Comparison of ENCODE assay signal across 22 cellular contexts in the genomic region with DNA sequence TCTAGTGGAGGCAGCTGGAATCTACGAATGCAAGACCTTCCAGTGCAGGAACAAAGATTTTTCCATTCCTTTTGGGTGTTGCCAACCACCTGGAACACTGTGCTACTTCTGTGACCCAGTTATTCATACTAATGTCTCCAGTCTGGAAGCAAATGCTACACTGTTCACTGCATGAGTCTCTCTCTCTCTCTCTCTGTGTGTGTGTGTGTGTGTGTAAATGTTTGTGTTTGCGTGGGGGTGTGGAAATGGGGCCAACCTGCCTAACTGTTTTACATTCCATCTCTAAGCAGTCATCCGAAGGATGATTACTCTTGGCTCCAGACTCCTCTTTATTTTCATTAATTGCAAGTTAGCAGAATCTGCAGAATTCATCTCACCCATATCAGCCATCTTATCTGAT. TPM values are rescaled to one million over a fixed set of nuclear protein-coding genes. Genes with fewer than 3 reads are reported as not detected.
DNase-seq lines count a peak whose midpoint lies in the region; ATAC-seq, FAIRE-seq and TF ChIP-seq lines count a peak whose summit lies in the region.
"Had no signal": no experiment of that assay in that cellular context is flagged by ENCODE, and none has a peak within 500 bp of the region (broad histone marks: within the 10 kb centered on the region; RNA-seq: fewer than 3 reads in every experiment).

No MANE protein-coding gene starts in this region.

- 14% methylated on average over 3 of the region's 3 CpGs for WGBS in prostate gland

- H3K27me3 ChIP-seq in RWPE2 (ENCODE audit: insufficient read depth, poor library complexity, severe bottlenecking) (no peaks in the 10 kb centered on the region), fibroblast of lung (ENCODE audit: control insufficient read depth, insufficient read depth, low read length) (no peaks in the 10 kb centered on the region), HAP-1 (ENCODE audit: low read depth) (no peaks in the 10 kb centered on the region), prostate gland (replicated peaks; ENCODE audit: insufficient read depth) (no peaks in the 10 kb centered on the region)
- H3K27me3 ChIP-seq: BLaER1 treated with 17β-estradiol and CSF1 and Interleukin-3, amounts not matched to agents 10 nM and 100 nM; upper lobe of left lung had no signal

- peak; percentile 50; the same call in 2 of the 3 replicates for ATAC-seq in RWPE2 (ENCODE audit: low read depth)
- no peak for ATAC-seq in HG03025 (IDR thresholded peaks at IDR 0.05; ENCODE audit: low FRiP score, unreplicated experiment)
- ATAC-seq: activated T-helper 17 cell treated with anti-CD3 and anti-CD28 coated beads, Interleukin-2, amount 50 U/mL, for 72 hours; gastrocnemius medialis; GM12878; K562 had no signal

- H3K9me3 ChIP-seq in RWPE2 (ENCODE audit: severe bottlenecking) (no peaks in the 10 kb centered on the region), fibroblast of lung (ENCODE audit: control insufficient read depth, insufficient read depth, low read depth, low read length) (no peaks in the 10 kb centered on the region), HAP-1 (peaks cover 3% of the 10 kb centered on the region; the same call in 1 of the 2 replicates), prostate gland (no peaks in the 10 kb centered on the region)
- H3K9me3 ChIP-seq: neutrophil had no signal

- TF ChIP-seq CTCF in RWPE2 (IDR thresholded peaks at IDR 0.05; ENCODE audit: poor library complexity, severe bottlenecking) (no peak), fibroblast of lung (conservative IDR thresholded peaks at IDR 0.05 in 1 of 2, IDR thresholded peaks at IDR 0.05 in 1 of 2; ENCODE audit: low read depth in 1 of 2, low read length in 2 of 2) (no peak), prostate gland (IDR thresholded peaks at IDR 0.05) (no peak)

- H3K4me3 ChIP-seq in RWPE2 (ENCODE audit: severe bottlenecking) (no peak overlapping the region), fibroblast of lung (replicated peaks in 1 of 4; ENCODE audit: control extremely low read depth in 1 of 4, insufficient read depth in 1 of 4, low read depth in 3 of 4, low read length in 4 of 4) (no peak overlapping the region), HAP-1 (no peak overlapping the region), prostate gland (no peak overlapping the region)
- H3K4me3 ChIP-seq: BLaER1 treated with 17β-estradiol and CSF1 and Interleukin-3, amounts not matched to agents 10 nM and 100 nM; gastrocnemius medialis; GM12878; K562; smooth muscle cell; upper lobe of left lung had no signal

- H3K27ac ChIP-seq in RWPE2 (ENCODE audit: poor library complexity, severe bottlenecking) = no peak overlapping the region
- no peak overlapping the region for H3K27ac ChIP-seq in fibroblast of lung (ENCODE audit: insufficient read depth, low read length)
- H3K27ac ChIP-seq in prostate gland = no peak overlapping the region
- H3K27ac ChIP-seq: BLaER1 treated with 17β-estradiol and CSF1 and Interleukin-3, amounts not matched to agents 10 nM and 100 nM; gastrocnemius medialis; neutrophil; upper lobe of left lung had no signal

- in situ Hi-C loops in HAP-1 (cut with MboI; ENCODE audit: low sequenced_read_pairs) = no loop called here

- H4K20me1 ChIP-seq in fibroblast of lung (ENCODE audit: control insufficient read depth, extremely low read depth, insufficient read depth, low read length) = no peaks in the 10 kb centered on the region
- H4K20me1 ChIP-seq: BLaER1 treated with 17β-estradiol and CSF1 and Interleukin-3, amounts not matched to agents 10 nM and 100 nM had no signal

- no peak for TF ChIP-seq POLR2A in prostate gland (IDR thresholded peaks at IDR 0.05)

- DNase-seq in ELR (ENCODE audit: low read depth) = peak; percentile 59
- DNase-seq in RWPE2 (ENCODE audit: low spot score) = no peak
- DNase-seq in fibroblast of lung (ENCODE audit: low read depth in 2 of 2) = peak; percentile 12 to 80
- DNase-seq in renal cortical epithelial cell (ENCODE audit: low read depth) = peak; percentile 86
- no peak for DNase-seq in frontal cortex (ENCODE audit: low spot score in 2 of 2)
- no peak for DNase-seq in HAP-1 (ENCODE audit: low spot score in 2 of 2)
- DNase-seq in prostate gland (ENCODE audit: low spot score) = no peak
- DNase-seq: gastrocnemius medialis; H7; midbrain; NCI-H1417 treated with DMSO at 0.1 percent for 48 hours; stimulated activated naive CD4-positive, alpha-beta T cell; upper lobe of left lung had no signal

- H3K4me2 ChIP-seq in fibroblast of lung (ENCODE audit: extremely low read depth, insufficient read depth, low read length) = no peak overlapping the region
- H3K4me2 ChIP-seq: BLaER1 treated with 17β-estradiol and CSF1 and Interleukin-3, amounts not matched to agents 10 nM and 100 nM; smooth muscle cell had no signal

- H3K36me3 ChIP-seq in RWPE2 (ENCODE audit: low read depth) (no peaks in the 10 kb centered on the region), fibroblast of lung (ENCODE audit: control insufficient read depth, insufficient read depth, low read length) (no peaks in the 10 kb centered on the region), HAP-1 (replicated peaks) (no peaks in the 10 kb centered on the region), prostate gland (no peaks in the 10 kb centered on the region)
- H3K36me3 ChIP-seq: gastrocnemius medialis, neutrophil, upper lobe of left lung had no signal

- no peak overlapping the region for H2AFZ ChIP-seq in fibroblast of lung (ENCODE audit: low read length)

- intact Hi-C loops in prostate gland (cut with DNase I) = loop anchor here (5.0 kb wide), 1 partner anchor 141 kb away; a partner anchor contains a TSS

- H3K79me2 ChIP-seq in fibroblast of lung (ENCODE audit: control insufficient read depth, insufficient read depth, low read length) = no peaks in the 10 kb centered on the region

- no peak for FAIRE-seq in frontal cortex (lab: Jason Lieb, UNC)
- FAIRE-seq: GM12878, K562 had no signal

- H3K4me1 ChIP-seq in RWPE2 (ENCODE audit: insufficient read depth, poor library complexity, severe bottlenecking) = no peaks in the 10 kb centered on the region
- H3K4me1 ChIP-seq in fibroblast of lung (ENCODE audit: control insufficient read depth, extremely low read depth, insufficient read depth, low read length) = no peaks in the 10 kb centered on the region
- H3K4me1 ChIP-seq in HAP-1 = no peaks in the 10 kb centered on the region
- H3K4me1 ChIP-seq in prostate gland (replicated peaks) = no peaks in the 10 kb centered on the region

- H3K9ac ChIP-seq in fibroblast of lung (ENCODE audit: insufficient read depth, low read length) = no peak overlapping the region
- H3K9ac ChIP-seq: BLaER1 treated with 17β-estradiol and CSF1 and Interleukin-3, amounts not matched to agents 10 nM and 100 nM had no signal

RNA-seq across cellular contexts. Expression of a gene that starts 29.9 kb away (rescaled TPM):
- total RNA-seq in fibroblast of lung (97.8 and 109 TPM in 2 replicates), renal cortical epithelial cell (67.6 and 163 TPM in 2 replicates), frontal cortex (6.9 TPM), prostate gland (100 to 1,000 TPM; 197 to 358 TPM)
- 150 and 172 TPM in 2 replicates for polyA plus RNA-seq in fibroblast of lung
- 165 and 199 TPM in 2 replicates for polyA plus RNA-seq in fibroblast of lung (2012)
- polyA minus RNA-seq in fibroblast of lung (ENCODE audit: low replicate concordance) = 168 and 251 TPM in 2 replicates

RNA-seq across cellular contexts. Expression of a gene that starts 49.4 kb away (rescaled TPM):
- total RNA-seq in fibroblast of lung (not detected in 2 replicates), renal cortical epithelial cell (0.20 TPM in 1 of 2 replicates, not detected in the other), frontal cortex (0.41 TPM), prostate gland (not detected)
- polyA plus RNA-seq in fibroblast of lung = not detected in 2 replicates
- not detected in 2 replicates for polyA plus RNA-seq in fibroblast of lung (2012)
- not detected in 2 replicates for polyA minus RNA-seq in fibroblast of lung (ENCODE audit: low replicate concordance)
- total RNA-seq: activated T-helper 17 cell treated with anti-CD3 and anti-CD28 coated beads, Interleukin-2, amount 50 U/mL, for 72 hours; dermis microvascular lymphatic vessel endothelial cell; gastrocnemius medialis; GM12878; H7; K562; SK-MEL-5; smooth muscle cell had no signal
- polyA plus RNA-seq: GM12878, K562, smooth muscle cell had no signal

RNA-seq across cellular contexts. Expression of a gene that starts 54.0 kb away (rescaled TPM):
- under 0.01 TPM in 1 of 2 replicates, not detected in the other for total RNA-seq in fibroblast of lung
- polyA plus RNA-seq in fibroblast of lung = not detected in 2 replicates
- not detected in 2 replicates for polyA plus RNA-seq in fibroblast of lung (2012)
- polyA minus RNA-seq in fibroblast of lung (ENCODE audit: low replicate concordance) = not detected in 2 replicates
- total RNA-seq in renal cortical epithelial cell = 0.25 TPM in 1 of 2 replicates, not detected in the other
- under 0.01 TPM for total RNA-seq in frontal cortex
- total RNA-seq in prostate gland = not detected
- total RNA-seq: activated T-helper 17 cell treated with anti-CD3 and anti-CD28 coated beads, Interleukin-2, amount 50 U/mL, for 72 hours; dermis microvascular lymphatic vessel endothelial cell; GM12878; H7; K562; SK-MEL-5; upper lobe of left lung had no signal
- polyA plus RNA-seq: GM12878, K562, smooth muscle cell had no signal

RNA-seq across cellular contexts. Expression of a gene that starts 56.9 kb away (rescaled TPM):
- 0.17 TPM in 1 of 2 replicates, not detected in the other for total RNA-seq in fibroblast of lung
- polyA plus RNA-seq in fibroblast of lung = not detected in 2 replicates
- not detected in 2 replicates for polyA plus RNA-seq in fibroblast of lung (2012)
- not detected in 2 replicates for polyA minus RNA-seq in fibroblast of lung (ENCODE audit: low replicate concordance)
- 0.35 TPM in 1 of 2 replicates, not detected in the other for total RNA-seq in renal cortical epithelial cell
- total RNA-seq in frontal cortex = 0.41 TPM
- total RNA-seq in prostate gland = not detected
- total RNA-seq: activated T-helper 17 cell treated with anti-CD3 and anti-CD28 coated beads, Interleukin-2, amount 50 U/mL, for 72 hours; dermis microvascular lymphatic vessel endothelial cell; H7; K562; SK-MEL-5; upper lobe of left lung had no signal
- polyA plus RNA-seq: K562, smooth muscle cell had no signal

Comparison
In these comparisons a context has a peak if more than half of its experiments do, and no peak if none do; other contexts are left out.
1. DNase-seq: peak in ELR (single experiment), fibroblast of lung (2 of 2) and renal cortical epithelial cell (single experiment); none in RWPE2 (single experiment), frontal cortex (0 of 2), HAP-1 (0 of 2) and prostate gland (single experiment).